In genomic region chr19:40265763-40266099, GRCh38 we compare ENCODE assay signal across 30 cellular contexts. TPM values are rescaled to one million over a fixed set of nuclear protein-coding genes. Genes with fewer than 3 reads are reported as not detected.
DNase-seq lines count a peak whose midpoint lies in the region; ATAC-seq and TF ChIP-seq lines count a peak whose summit lies in the region.
"Had no signal": no experiment of that assay in that cellular context is flagged by ENCODE, and none has a peak within 500 bp of the region (broad histone marks: within the 10 kb centered on the region; RNA-seq: fewer than 3 reads in every experiment).

No MANE protein-coding gene starts in this region.

- ATAC-seq in heart left ventricle (peak in 2 of 4 donors; percentile 1 to 2), Right ventricle myocardium superior (ENCODE audit: poor library complexity) (no peak), WTC11 (no peak)
- ATAC-seq in stimulated activated effector memory CD8-positive, alpha-beta T cell treated with anti-CD3 and anti-CD28 coated beads, Interleukin-12 subunit alpha, Interleukin-12 subunit beta, amount 100 ng/mL, for 72 hours, result no peak
- ATAC-seq: activated CD4-positive, CD25-positive, alpha-beta regulatory T cell treated with anti-CD3 and anti-CD28 coated beads, Interleukin-2, amount 50 U/mL, for 24 hours; activated CD8-positive, alpha-beta memory T cell treated with anti-CD3 and anti-CD28 coated beads, Interleukin-2, amount 10 ng/mL, durations not matched to agents 7 days and 5 days; activated T-cell treated with anti-CD3 and anti-CD28 coated beads, Interleukin-2, amount 50 U/mL, for 4 hours; HCT116; SK-N-SH treated with all-trans-retinoic acid at 6 μM for 48 hours; stimulated activated naive CD8-positive, alpha-beta T cell treated with anti-CD3 and anti-CD28 coated beads, Interleukin-15, amount 100 ng/mL, for 72 hours; T-helper 17 cell had no signal

- H3K27me3 ChIP-seq in heart left ventricle (no peaks in the 10 kb centered on the region), smooth muscle cell (ENCODE audit: low read depth) (no peaks in the 10 kb centered on the region)
- H3K27me3 ChIP-seq: brain microvascular endothelial cell, tibial nerve had no signal

- H2AFZ ChIP-seq in smooth muscle cell (ENCODE audit: low read depth), result no peak overlapping the region

- H3K9me3 ChIP-seq in heart left ventricle (no peaks in the 10 kb centered on the region), smooth muscle cell (replicated peaks; ENCODE audit: low read depth) (no peaks in the 10 kb centered on the region)
- H3K9me3 ChIP-seq: tibial nerve had no signal

- peaks cover 51% of the 10 kb centered on the region for H3K79me2 ChIP-seq in smooth muscle cell (ENCODE audit: low read depth)

- 58 to 67% (median 65%) methylated on average over 6 of the region's 6 CpGs for WGBS in heart left ventricle, 4 donors
- 99% methylated on average over 6 of the region's 6 CpGs for WGBS in smooth muscle cell (ENCODE audit: low lambda C conversion rate)

- CTCF ChIA-PET in WTC11 (lab: Charles Lee), result interaction anchor here (2.8 kb wide), 1 partner anchor 48 kb away, joined by 23 read pairs; the partner anchor contains the start of gene TTC9B

- H3K36me3 Mint-ChIP-seq in WTC11, result peaks cover 13% of the 10 kb centered on the region; the same call in 1 of the 2 replicates
- H3K36me3 Mint-ChIP-seq in glutamatergic neuron (ENCODE audit: unreplicated experiment), result no peaks in the 10 kb centered on the region
- peaks cover 54% of the 10 kb centered on the region for H3K36me3 Mint-ChIP-seq in stimulated activated effector memory CD8-positive, alpha-beta T cell treated with anti-CD3 and anti-CD28 coated beads, Interleukin-12 subunit alpha, Interleukin-12 subunit beta, amount 100 ng/mL, for 72 hours

- H3K9me3 Mint-ChIP-seq in WTC11 (no peaks in the 10 kb centered on the region), glutamatergic neuron (ENCODE audit: unreplicated experiment) (peaks cover 2% of the 10 kb centered on the region)
- H3K9me3 Mint-ChIP-seq in stimulated activated effector memory CD8-positive, alpha-beta T cell treated with anti-CD3 and anti-CD28 coated beads, Interleukin-12 subunit alpha, Interleukin-12 subunit beta, amount 100 ng/mL, for 72 hours, result no peaks in the 10 kb centered on the region
- H3K9me3 Mint-ChIP-seq: activated T-cell treated with anti-CD3 and anti-CD28 coated beads, Interleukin-2, amount 50 U/mL, for 4 hours; stimulated activated naive CD8-positive, alpha-beta T cell treated with anti-CD3 and anti-CD28 coated beads, Interleukin-15, amount 100 ng/mL, for 72 hours had no signal

- peaks cover 17% of the 10 kb centered on the region for H3F3A ChIP-seq in smooth muscle cell (ENCODE audit: low read depth)

- no peak for TF ChIP-seq CTCF in heart left ventricle (IDR thresholded peaks at IDR 0.05)
- no peak for TF ChIP-seq CTCF in WTC11 (IDR thresholded peaks at IDR 0.05)
- TF ChIP-seq CTCF in glutamatergic neuron (IDR thresholded peaks at IDR 0.05; ENCODE audit: partially characterized antibody, unreplicated experiment), result no peak
- TF ChIP-seq CTCF in smooth muscle cell (IDR thresholded peaks at IDR 0.05; ENCODE audit: borderline replicate concordance, insufficient read depth, poor library complexity, severe bottlenecking), result no peak

- intact Hi-C loops in heart left ventricle (cut with DNase I) (no loop called here), Right ventricle myocardium superior (cut with DNase I) (no loop called here)

- TF ChIP-seq POLR2A in heart left ventricle (IDR thresholded peaks at IDR 0.05), result no peak

- peak overlapping the region in 10 of 12 donors; percentile 16 to 78 (median 51) for H3K27ac ChIP-seq in heart left ventricle
- H3K27ac ChIP-seq in smooth muscle cell (ENCODE audit: low read depth), result no peak overlapping the region
- H3K27ac ChIP-seq: brain microvascular endothelial cell, tibial nerve had no signal

- H3K4me3 Mint-ChIP-seq in WTC11, result no peak overlapping the region
- no peak overlapping the region for H3K4me3 Mint-ChIP-seq in glutamatergic neuron (ENCODE audit: unreplicated experiment)
- no peak overlapping the region for H3K4me3 Mint-ChIP-seq in stimulated activated effector memory CD8-positive, alpha-beta T cell treated with anti-CD3 and anti-CD28 coated beads, Interleukin-12 subunit alpha, Interleukin-12 subunit beta, amount 100 ng/mL, for 72 hours
- H3K4me3 Mint-ChIP-seq: activated CD8-positive, alpha-beta memory T cell treated with anti-CD3 and anti-CD28 coated beads, Interleukin-2, amount 10 ng/mL, durations not matched to agents 7 days and 5 days; activated T-cell treated with anti-CD3 and anti-CD28 coated beads, Interleukin-2, amount 50 U/mL, for 4 hours; stimulated activated naive CD8-positive, alpha-beta T cell treated with anti-CD3 and anti-CD28 coated beads, Interleukin-15, amount 100 ng/mL, for 72 hours; T-helper 17 cell had no signal

- H3K27ac Mint-ChIP-seq in WTC11, result peak overlapping the region; percentile 59; the same call in 1 of the 2 replicates
- H3K27ac Mint-ChIP-seq in glutamatergic neuron (ENCODE audit: unreplicated experiment), result peak overlapping the region; percentile 0
- H3K27ac Mint-ChIP-seq in stimulated activated effector memory CD8-positive, alpha-beta T cell treated with anti-CD3 and anti-CD28 coated beads, Interleukin-12 subunit alpha, Interleukin-12 subunit beta, amount 100 ng/mL, for 72 hours, result peak overlapping the region; percentile 84
- H3K27ac Mint-ChIP-seq: activated CD8-positive, alpha-beta memory T cell treated with anti-CD3 and anti-CD28 coated beads, Interleukin-2, amount 10 ng/mL, durations not matched to agents 7 days and 5 days; stimulated activated naive CD8-positive, alpha-beta T cell treated with anti-CD3 and anti-CD28 coated beads, Interleukin-15, amount 100 ng/mL, for 72 hours; T-helper 17 cell had no signal

- peaks cover 93% of the 10 kb centered on the region for H4K20me1 ChIP-seq in smooth muscle cell (ENCODE audit: low read depth)

- H3K4me3 ChIP-seq in heart left ventricle, result no peak overlapping the region
- no peak overlapping the region for H3K4me3 ChIP-seq in smooth muscle cell
- H3K4me3 ChIP-seq: skin epidermis, tibial nerve had no signal

- H3K4me1 ChIP-seq in heart left ventricle (peaks cover 4 to 52% (median 33%) of the 10 kb centered on the region in 12 donors), smooth muscle cell (ENCODE audit: low read depth) (no peaks in the 10 kb centered on the region)

- H3K9ac ChIP-seq in smooth muscle cell (ENCODE audit: low read depth), result no peak overlapping the region

- H3K36me3 ChIP-seq in heart left ventricle, result peaks cover 0 to 41% (median 23%) of the 10 kb centered on the region in 9 donors
- no peaks in the 10 kb centered on the region for H3K36me3 ChIP-seq in smooth muscle cell (ENCODE audit: low read depth)

- no peak overlapping the region for H3K4me2 ChIP-seq in smooth muscle cell

- DNase-seq in heart left ventricle (no peak), Right ventricle myocardium superior (no peak), WTC11 (ENCODE audit: low spot score) (no peak), glutamatergic neuron (no peak), smooth muscle cell (lab: John Stamatoyannopoulos, UW; ENCODE audit: unreplicated experiment) (no peak), globus pallidus (ENCODE audit: low spot score) (no peak), HCEC 1CT (no peak)
- no peak for DNase-seq in stimulated activated effector memory CD8-positive, alpha-beta T cell treated with anti-CD3 and anti-CD28 coated beads, Interleukin-12 subunit alpha, Interleukin-12 subunit beta, amount 100 ng/mL, for 72 hours (ENCODE audit: low spot score in 2 of 2)
- DNase-seq: activated CD4-positive, alpha-beta T cell treated with anti-CD3 and anti-CD28 coated beads, Interleukin-2, amount 50 U/mL, for 4 hours; activated CD8-positive, alpha-beta memory T cell treated with anti-CD3 and anti-CD28 coated beads, Interleukin-2, amount 10 ng/mL, durations not matched to agents 7 days and 5 days; activated gamma-delta T cell treated with Interleukin-2 at 50 U/mL for 16 hours; activated T-cell treated with anti-CD3 and anti-CD28 coated beads, Interleukin-2, amount 50 U/mL, for 4 hours; brain microvascular endothelial cell; effector CD4-positive, alpha-beta T cell; Kasumi-1; NCI-H1436 treated with DMSO at 0.1 percent for 48 hours; NCI-H226; NCI-H526 treated with DMSO at 0.1 percent for 48 hours; NK-92 treated with Interleukin-12 subunit alpha and Interleukin-12 subunit beta, amount 100 ng/mL, for 24 hours; occipital lobe; stimulated activated naive CD8-positive, alpha-beta T cell treated with anti-CD3 and anti-CD28 coated beads, Interleukin-15, amount 100 ng/mL, for 72 hours; T-helper 17 cell had no signal

- POLR2A ChIA-PET in WTC11 (lab: Charles Lee), result no interaction called here

- H3K4me1 Mint-ChIP-seq in WTC11 (peaks cover 20% of the 10 kb centered on the region), glutamatergic neuron (ENCODE audit: low read depth, unreplicated experiment) (peaks cover 25% of the 10 kb centered on the region)
- H3K4me1 Mint-ChIP-seq in stimulated activated effector memory CD8-positive, alpha-beta T cell treated with anti-CD3 and anti-CD28 coated beads, Interleukin-12 subunit alpha, Interleukin-12 subunit beta, amount 100 ng/mL, for 72 hours, result peaks cover 73% of the 10 kb centered on the region
- H3K4me1 Mint-ChIP-seq: activated CD8-positive, alpha-beta memory T cell treated with anti-CD3 and anti-CD28 coated beads, Interleukin-2, amount 10 ng/mL, durations not matched to agents 7 days and 5 days had no signal

- H3K27me3 Mint-ChIP-seq in WTC11 (ENCODE audit: low read depth) (no peaks in the 10 kb centered on the region), glutamatergic neuron (ENCODE audit: unreplicated experiment) (peaks cover 6% of the 10 kb centered on the region)
- H3K27me3 Mint-ChIP-seq: activated CD8-positive, alpha-beta memory T cell treated with anti-CD3 and anti-CD28 coated beads, Interleukin-2, amount 10 ng/mL, durations not matched to agents 7 days and 5 days; stimulated activated naive CD8-positive, alpha-beta T cell treated with anti-CD3 and anti-CD28 coated beads, Interleukin-15, amount 100 ng/mL, for 72 hours; T-helper 17 cell had no signal

RNA-seq across cellular contexts. Expression of gene AKT2, which starts 19.4 kb away (rescaled TPM):
- total RNA-seq in heart left ventricle (100 to 1,000 TPM in 7 of 9 donors, 10 to 100 TPM in 2; 81.8 to 132 (median 113) TPM), Right ventricle myocardium superior (126 TPM), WTC11 (2021) (156 to 174 TPM (median 161 TPM) in 3 replicates), glutamatergic neuron (ENCODE audit: unreplicated experiment) (197 TPM), smooth muscle cell (54.9 and 62.6 TPM in 2 replicates)
- polyA plus RNA-seq in heart left ventricle (10 to 100 TPM; 71.0 to 91.0 TPM), smooth muscle cell (26.6 and 39.1 TPM in 2 replicates)

RNA-seq across cellular contexts. Expression of gene CCNP, which starts 39.2 kb away (rescaled TPM):
- under 1 TPM in 2 of 9 donors, not detected in 7; 0.21 to 0.75 TPM for total RNA-seq in heart left ventricle
- not detected for polyA plus RNA-seq in heart left ventricle
- total RNA-seq in Right ventricle myocardium superior, result not detected
- 0.83 to 2.4 TPM (median 1.9 TPM) in 3 replicates for total RNA-seq in WTC11 (2021)
- 2.3 TPM for total RNA-seq in glutamatergic neuron (ENCODE audit: unreplicated experiment)
- total RNA-seq in smooth muscle cell, result not detected in 2 replicates
- 0.23 and 0.38 TPM in 2 replicates for polyA plus RNA-seq in smooth muscle cell
- total RNA-seq: myocyte had no signal

RNA-seq across cellular contexts. Expression of gene TTC9B, which starts 47.5 kb away (rescaled TPM):
- total RNA-seq in heart left ventricle (not detected), Right ventricle myocardium superior (not detected), WTC11 (2021) (0.23 TPM in 1 of 3 replicates, not detected in the others), glutamatergic neuron (ENCODE audit: unreplicated experiment) (19.5 TPM), smooth muscle cell (not detected in 2 replicates)
- polyA plus RNA-seq in heart left ventricle (not detected), smooth muscle cell (0.90 TPM in 1 of 2 replicates, not detected in the other)
- total RNA-seq: activated CD8-positive, alpha-beta memory T cell treated with anti-CD3 and anti-CD28 coated beads, Interleukin-2, amount 10 ng/mL, durations not matched to agents 7 days and 5 days; activated T-cell treated with anti-CD3 and anti-CD28 coated beads, Interleukin-2, amount 50 U/mL, for 4 hours; epithelial cell of proximal tubule; liver; myocyte; T-helper 17 cell had no signal

Comparison
In these comparisons a context has a peak if more than half of its experiments do, and no peak if none do; other contexts are left out.
1. H3K27ac Mint-ChIP-seq: peak in every context shown above with its lines; median percentile 84 in stimulated activated effector memory CD8-positive, alpha-beta T cell treated with anti-CD3 and anti-CD28 coated beads, Interleukin-12 subunit alpha, Interleukin-12 subunit beta, amount 100 ng/mL, for 72 hours; 59 in WTC11; 0 in glutamatergic neuron.
2. RNA of gene TTC9B, which starts 47.5 kb away (total RNA-seq): 19.5 TPM in glutamatergic neuron (single experiment); 0.23 TPM in WTC11, not detected in heart left ventricle, not detected in Right ventricle myocardium superior (single experiment) and not detected in smooth muscle cell; every median in the first group is over 10 times any median in the second.